ENCODE assay signal across 33 cellular contexts in the genomic region with DNA sequence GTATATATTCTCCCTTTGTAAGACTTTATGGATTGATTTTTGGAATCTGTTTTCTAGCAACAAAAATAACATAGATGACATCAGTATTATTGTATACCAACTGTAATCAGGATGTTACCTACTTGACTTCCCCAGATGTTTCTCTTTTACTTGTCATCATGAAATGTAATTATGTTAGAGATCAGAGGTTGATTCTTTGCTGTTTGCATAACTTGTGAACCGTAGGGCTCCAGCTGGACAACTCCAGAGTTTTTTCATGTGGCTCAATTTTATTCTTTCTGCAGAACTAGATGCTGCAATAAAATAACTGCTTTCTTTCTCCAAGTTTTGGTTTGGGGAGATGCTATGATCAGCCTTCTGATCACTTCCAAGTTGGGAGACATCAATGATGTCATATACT.
"Had no signal": no experiment of that assay in that cellular context is flagged by ENCODE, and none has a peak within 500 bp of the region (broad histone marks: within the 10 kb centered on the region; RNA-seq: fewer than 3 reads in every experiment).

No MANE protein-coding gene starts in this region.

- H2AFZ ChIP-seq: PC-9 had no signal

- DNase-seq: activated CD4-positive, alpha-beta T cell treated with anti-CD3 and anti-CD28 coated beads, Interleukin-2, amount 10 ng/mL, durations not matched to agents 24 days and 14 days; activated CD4-positive, alpha-beta T cell treated with anti-CD3 and anti-CD28 coated beads, Interleukin-2, amount 50 U/mL, for 4 hours; activated CD8-positive, alpha-beta T cell treated with anti-CD3 and anti-CD28 coated beads for 36 hours; activated effector memory CD4-positive, alpha-beta T cell treated with anti-CD3 and anti-CD28 coated beads, Interleukin-2, amount 50 U/mL, for 16 hours; activated naive CD4-positive, alpha-beta T cell; activated naive CD4-positive, alpha-beta T cell treated with anti-CD3 and anti-CD28 coated beads, Interleukin-2, amount 50 U/mL, for 16 hours; activated naive CD8-positive, alpha-beta T cell treated with anti-CD3 and anti-CD28 coated beads for 36 hours; activated T-cell treated with anti-CD3 and anti-CD28 coated beads, Interleukin-2, amount 50 U/mL, for 1 hour; activated T-cell treated with anti-CD3 and anti-CD28 coated beads, Interleukin-2, amount 50 U/mL, for 72 hours; amygdala; NCI-H1105; NCI-H1417 treated with DMSO at 0.1 percent for 48 hours; NCI-H187 treated with DMSO at 0.1 percent for 48 hours; NCI-H2081; NCI-H2171 treated with DMSO at 0.1 percent for 48 hours; NCI-H2227 treated with DMSO at 0.1 percent for 48 hours; NCI-H446; NCI-H510A treated with DMSO at 0.1 percent for 48 hours; NCI-H526 treated with DMSO at 0.1 percent for 48 hours; NK-92 treated with Interleukin-12 subunit alpha and Interleukin-12 subunit beta, amount 100 ng/mL, for 24 hours; PC-9; SIG-M5; SW 1271; T-helper 1 cell; T-helper 2 cell; T-helper 9 cell had no signal

- H3K4me3 ChIP-seq: ascending aorta, cardiac muscle cell, PC-9 had no signal

- H3K4me2 ChIP-seq: KMS-11, PC-9 had no signal

- ATAC-seq: activated CD8-positive, alpha-beta T cell treated with anti-CD3 and anti-CD28 coated beads for 36 hours; activated T-cell treated with anti-CD3 and anti-CD28 coated beads, Interleukin-2, amount 50 U/mL, for 72 hours; activated T-helper 17 cell treated with anti-CD3 and anti-CD28 coated beads, Interleukin-2, amount 50 U/mL, for 72 hours; Right ventricle myocardium inferior; SK-N-SH treated with all-trans-retinoic acid at 6 μM for 48 hours had no signal

- H3K27ac ChIP-seq: ascending aorta, cardiac muscle cell, KMS-11, PC-9, RWPE1 had no signal

- H3K4me1 ChIP-seq: ascending aorta had no signal

- H3K27me3 ChIP-seq: ascending aorta, cardiac muscle cell had no signal

- H3K9ac ChIP-seq: KMS-11 had no signal

- H3K9me3 ChIP-seq: ascending aorta had no signal
